ENCODE assay signal across 1 cellular context in genomic region chr10:132320776-132321469, GRCh38.
TF ChIP-seq lines count a peak whose summit lies in the region.

No MANE protein-coding gene starts in this region.

TF ChIP-seq in A549, 52 proteins besides CTCF, POLR2A, EP300 and RAD21 (continued from another document):
- TF ChIP-seq ELK1 (IDR thresholded peaks at IDR 0.05; ENCODE audit: low read depth, low read length) (no peak), FOSB (CRISPR knock-in tag; IDR thresholded peaks at IDR 0.05) (no peak), MAX (IDR thresholded peaks at IDR 0.05) (0 out of 2 replicates have a peak, but pooled peaks have one; percentile 19), GATA3 (IDR thresholded peaks at IDR 0.05; ENCODE audit: borderline replicate concordance) (peak; percentile 40; the same call in 1 of the 2 replicates), RFX5 (IDR thresholded peaks at IDR 0.05) (no peak)
TF ChIP-seq in A549: peak in this region for 3.
